Comparison of ENCODE assay signal across 12 cellular contexts in the genomic region with DNA sequence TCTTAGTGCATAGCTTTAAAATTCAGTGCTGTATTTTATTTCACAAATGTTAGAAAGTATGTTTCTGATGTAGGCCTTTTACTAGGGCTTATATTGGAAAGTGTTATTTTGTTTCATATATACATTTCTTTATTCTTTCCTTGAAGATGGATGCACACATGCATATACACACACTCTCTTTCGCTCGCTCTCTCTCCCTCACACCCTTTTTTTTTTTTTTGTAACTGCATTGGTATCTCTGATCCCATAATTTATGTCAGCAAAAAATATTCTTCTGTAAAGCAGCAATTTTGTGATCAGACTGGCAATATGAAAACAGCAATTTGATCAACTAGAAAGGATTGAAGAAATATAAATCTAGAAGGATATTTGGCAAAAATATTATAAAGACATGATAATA. TPM values are rescaled to one million over a fixed set of nuclear protein-coding genes. Genes with fewer than 3 reads are reported as not detected.
DNase-seq lines count a peak whose midpoint lies in the region; ATAC-seq and TF ChIP-seq lines count a peak whose summit lies in the region.
"Had no signal": no experiment of that assay in that cellular context is flagged by ENCODE, and none has a peak within 500 bp of the region (broad histone marks: within the 10 kb centered on the region; RNA-seq: fewer than 3 reads in every experiment).

No MANE protein-coding gene starts in this region.

- H3K27ac ChIP-seq in neural progenitor cell: no peak overlapping the region

- H3K27me3 ChIP-seq in MG63 (no peaks in the 10 kb centered on the region), neural progenitor cell (no peaks in the 10 kb centered on the region)
- H3K27me3 ChIP-seq: tibial artery had no signal

- H3K4me3 ChIP-seq in MG63 (peak overlapping the region; percentile 81), choroid plexus epithelial cell (ENCODE audit: low read depth, low read length) (peak overlapping the region; percentile 79), neural progenitor cell (peak overlapping the region; percentile 93)

- peak overlapping the region; percentile 78 for H3K4me2 ChIP-seq in neural progenitor cell

- peaks cover 51% of the 10 kb centered on the region for H4K20me1 ChIP-seq in neural progenitor cell (ENCODE audit: low read depth)

- H3F3A ChIP-seq in neural progenitor cell (ENCODE audit: low read depth): peaks cover 20% of the 10 kb centered on the region

- peaks cover 37% of the 10 kb centered on the region for H3K36me3 Mint-ChIP-seq in Calu3 (ENCODE audit: insufficient read depth, unreplicated experiment)
- H3K36me3 Mint-ChIP-seq in neural progenitor cell: peaks cover 2% of the 10 kb centered on the region

- H3K4me1 ChIP-seq in neural progenitor cell: peaks cover 25% of the 10 kb centered on the region

- ATAC-seq in GM19452 (IDR thresholded peaks at IDR 0.05; ENCODE audit: unreplicated experiment): no peak
- ATAC-seq: left lobe of liver had no signal

- H3K9ac ChIP-seq in neural progenitor cell: peak overlapping the region; percentile 61

- DNase-seq in Calu3: no peak
- no peak for DNase-seq in MG63
- no peak for DNase-seq in choroid plexus epithelial cell (ENCODE audit: low read depth)
- DNase-seq in neural progenitor cell (ENCODE audit: low spot score): no peak
- DNase-seq in DMS 273 (lab: John Stamatoyannopoulos, UW; ENCODE audit: unreplicated experiment): no peak
- no peak for DNase-seq in Kasumi-1 (lab: John Stamatoyannopoulos, UW)
- no peak for DNase-seq in T-helper 9 cell
- DNase-seq: activated CD4-positive, alpha-beta T cell treated with anti-CD3 and anti-CD28 coated beads for 4 hours; NCI-H510A treated with DMSO at 0.1 percent for 48 hours; tibial artery had no signal

- H3K27ac Mint-ChIP-seq in Calu3 (ENCODE audit: unreplicated experiment) (no peak overlapping the region), neural progenitor cell (no peak overlapping the region)

- peaks cover 87% of the 10 kb centered on the region for H3K79me2 ChIP-seq in neural progenitor cell (ENCODE audit: low read depth)

- H3K9me3 Mint-ChIP-seq in Calu3 (ENCODE audit: low read depth, unreplicated experiment) (no peaks in the 10 kb centered on the region), neural progenitor cell (no peaks in the 10 kb centered on the region)

- CTCF ChIA-PET in Calu3 (lab: Charles Lee): interaction anchor here (0.7 kb wide), 1 partner anchor 1012 kb away, joined by 5 read pairs; no protein-coding TSS in a partner anchor

- TF ChIP-seq CTCF in Calu3 (IDR thresholded peaks at IDR 0.05; ENCODE audit: unreplicated experiment): no peak
- TF ChIP-seq CTCF in choroid plexus epithelial cell (conservative IDR thresholded peaks at IDR 0.05; ENCODE audit: low read depth, low read length): no peak
- no peak for TF ChIP-seq CTCF in neural progenitor cell (IDR thresholded peaks at IDR 0.05)

- H3K4me3 Mint-ChIP-seq in Calu3 (ENCODE audit: low read depth, unreplicated experiment) (peak overlapping the region; percentile 98), neural progenitor cell (peak overlapping the region; percentile 99)

- no peaks in the 10 kb centered on the region for H3K9me3 ChIP-seq in MG63
- H3K9me3 ChIP-seq in neural progenitor cell (ENCODE audit: low read depth): no peaks in the 10 kb centered on the region
- H3K9me3 ChIP-seq: tibial artery had no signal

- H2AFZ ChIP-seq in neural progenitor cell (replicated peaks): no peak overlapping the region

- intact Hi-C loops in Calu3 (cut with micrococcal nuclease; ENCODE audit: unreplicated experiment): no loop called here

- H3K27me3 Mint-ChIP-seq in Calu3 (ENCODE audit: unreplicated experiment) (no peaks in the 10 kb centered on the region), neural progenitor cell (ENCODE audit: insufficient read depth, low read depth) (no peaks in the 10 kb centered on the region)

- H3K4me1 Mint-ChIP-seq in Calu3 (ENCODE audit: low read depth, unreplicated experiment): peaks cover 22% of the 10 kb centered on the region
- H3K4me1 Mint-ChIP-seq in neural progenitor cell: peaks cover 36% of the 10 kb centered on the region

- BruUV-seq in Calu3 (replicated peaks; lab: Mats Ljungman, UMichigan): no TSS peak

- H3K36me3 ChIP-seq in MG63 (no peaks in the 10 kb centered on the region), neural progenitor cell (no peaks in the 10 kb centered on the region)
- H3K36me3 ChIP-seq: tibial artery had no signal

RNA-seq across cellular contexts. Expression of a gene that starts 2.0 kb away (rescaled TPM):
- total RNA-seq in Calu3 (2022) (32.8 and 36.4 TPM in 2 replicates), neural progenitor cell (ENCODE audit: low replicate concordance) (32.0 and 38.8 TPM in 2 replicates)
- total RNA-seq in MG63 (2014; rRNA removed; shearing (Covaris generic); ENCODE audit: low replicate concordance): 4.1 and 5.9 TPM in 2 replicates

RNA-seq across cellular contexts. Expression of a gene that starts 2.3 kb away (rescaled TPM):
- total RNA-seq in Calu3 (2022) (59.2 and 66.2 TPM in 2 replicates), neural progenitor cell (ENCODE audit: low replicate concordance) (165 and 314 TPM in 2 replicates)
- 15.9 and 66.5 TPM in 2 replicates for total RNA-seq in MG63 (2014; rRNA removed; shearing (Covaris generic); ENCODE audit: low replicate concordance)
